1 cellular context compared by ENCODE assay signal in the genomic region with DNA sequence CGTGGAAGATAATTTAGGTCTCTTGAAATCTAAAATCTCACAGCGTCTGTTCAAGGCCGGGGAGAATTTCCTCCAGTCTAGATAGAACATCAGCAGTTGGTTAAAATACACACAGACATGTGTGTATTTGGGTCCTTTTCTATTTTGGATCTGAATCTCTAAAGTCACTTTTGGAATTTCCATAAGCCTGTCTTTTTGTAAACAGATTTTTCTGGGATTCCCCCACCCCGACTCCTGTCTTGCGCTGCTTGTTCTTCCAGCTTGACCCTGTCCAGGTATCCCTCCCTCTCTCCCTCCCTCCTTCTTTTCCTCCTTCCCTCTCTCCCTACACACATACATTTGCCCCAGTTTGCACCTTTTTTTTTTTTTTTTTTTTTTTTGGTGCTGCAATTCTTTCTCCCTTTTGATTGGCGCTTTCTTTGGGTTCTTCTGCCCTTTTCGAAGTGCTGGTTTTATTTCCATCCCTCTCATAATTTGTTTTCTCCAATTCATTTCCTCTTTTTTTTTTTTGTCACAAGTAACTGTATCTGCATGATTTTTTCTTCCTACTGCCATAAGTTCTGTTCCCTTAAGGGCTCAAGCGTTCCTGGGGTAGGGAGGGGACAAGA.
A peak's percentile ranks its signal among the peaks of the same experiment; 100 is the strongest.
TF ChIP-seq lines count a peak whose summit lies in the region.

No MANE protein-coding gene starts in this region.

TF ChIP-seq in K562, 482 proteins besides CTCF, POLR2A, EP300 and RAD21 (continued from another document):
- TF ChIP-seq, protein P1, sequence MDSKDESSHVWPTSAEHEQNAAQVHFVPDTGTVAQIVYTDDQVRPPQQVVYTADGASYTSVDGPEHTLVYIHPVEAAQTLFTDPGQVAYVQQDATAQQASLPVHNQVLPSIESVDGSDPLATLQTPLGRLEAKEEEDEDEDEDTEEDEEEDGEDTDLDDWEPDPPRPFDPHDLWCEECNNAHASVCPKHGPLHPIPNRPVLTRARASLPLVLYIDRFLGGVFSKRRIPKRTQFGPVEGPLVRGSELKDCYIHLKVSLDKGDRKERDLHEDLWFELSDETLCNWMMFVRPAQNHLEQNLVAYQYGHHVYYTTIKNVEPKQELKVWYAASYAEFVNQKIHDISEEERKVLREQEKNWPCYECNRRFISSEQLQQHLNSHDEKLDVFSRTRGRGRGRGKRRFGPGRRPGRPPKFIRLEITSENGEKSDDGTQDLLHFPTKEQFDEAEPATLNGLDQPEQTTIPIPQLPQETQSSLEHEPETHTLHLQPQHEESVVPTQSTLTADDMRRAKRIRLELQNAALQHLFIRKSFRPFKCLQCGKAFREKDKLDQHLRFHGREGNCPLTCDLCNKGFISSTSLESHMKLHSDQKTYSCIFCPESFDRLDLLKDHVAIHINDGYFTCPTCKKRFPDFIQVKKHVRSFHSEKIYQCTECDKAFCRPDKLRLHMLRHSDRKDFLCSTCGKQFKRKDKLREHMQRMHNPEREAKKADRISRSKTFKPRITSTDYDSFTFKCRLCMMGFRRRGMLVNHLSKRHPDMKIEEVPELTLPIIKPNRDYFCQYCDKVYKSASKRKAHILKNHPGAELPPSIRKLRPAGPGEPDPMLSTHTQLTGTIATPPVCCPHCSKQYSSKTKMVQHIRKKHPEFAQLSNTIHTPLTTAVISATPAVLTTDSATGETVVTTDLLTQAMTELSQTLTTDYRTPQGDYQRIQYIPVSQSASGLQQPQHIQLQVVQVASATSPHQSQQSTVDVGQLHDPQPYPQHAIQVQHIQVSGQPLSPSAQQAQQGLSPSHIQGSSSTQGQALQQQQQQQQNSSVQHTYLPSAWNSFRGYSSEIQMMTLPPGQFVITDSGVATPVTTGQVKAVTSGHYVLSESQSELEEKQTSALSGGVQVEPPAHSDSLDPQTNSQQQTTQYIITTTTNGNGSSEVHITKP (IDR thresholded peaks at IDR 0.05; ENCODE audit: partially characterized antibody): no peak
- TF ChIP-seq ELF4 (CRISPR knock-in tag; IDR thresholded peaks at IDR 0.05) (no peak), HNRNPL (IDR thresholded peaks at IDR 0.05; ENCODE audit: low read depth, low read length) (no peak), SMAD3 (CRISPR knock-in tag; conservative IDR thresholded peaks at IDR 0.05) (no peak), MAFK (IDR thresholded peaks at IDR 0.05; ENCODE audit: low read length) (no peak), KAT7 (CRISPR knock-in tag; IDR thresholded peaks at IDR 0.05; ENCODE audit: borderline replicate concordance) (0 out of 2 replicates have a peak, but pooled peaks have one; percentile 1), ZNF668 (CRISPR knock-in tag; IDR thresholded peaks at IDR 0.05) (no peak), SIRT6 (IDR thresholded peaks at IDR 0.05; ENCODE audit: low read depth, low read length) (no peak), LCOR (CRISPR knock-in tag; IDR thresholded peaks at IDR 0.05) (no peak), ETV5 (CRISPR knock-in tag; IDR thresholded peaks at IDR 0.05; ENCODE audit: low read depth) (no peak), FUS (optimal IDR thresholded peaks at IDR 0.05; ENCODE audit: low read depth, low read length) (no peak), SPI1 (IDR thresholded peaks at IDR 0.05; ENCODE audit: borderline replicate concordance, low read depth, low read length) (peak; percentile 43; the same call in 1 of the 2 replicates), MTA1 (IDR thresholded peaks at IDR 0.05; ENCODE audit: borderline replicate concordance) (no peak), IRF2 (CRISPR knock-in tag; IDR thresholded peaks at IDR 0.05) (no peak), GABPA (tag; conservative IDR thresholded peaks at IDR 0.05; ENCODE audit: low read depth) (0 out of 2 replicates have a peak, but pooled peaks have one; percentile 2), SMARCB1 (IDR thresholded peaks at IDR 0.05; ENCODE audit: insufficient read length, low read depth) (no peak), PHTF2 (CRISPR knock-in tag; IDR thresholded peaks at IDR 0.05) (no peak), POLR3A (IDR thresholded peaks at IDR 0.05; ENCODE audit: borderline replicate concordance, extremely low read depth, insufficient read depth, insufficient read length) (no peak), NCOA2 (IDR thresholded peaks at IDR 0.05; ENCODE audit: partially characterized antibody in 2 of 2) (no peak), BCL6 (CRISPR knock-in tag; IDR thresholded peaks at IDR 0.05) (no peak), SIN3A (IDR thresholded peaks at IDR 0.05; ENCODE audit: borderline replicate concordance in 2 of 2, control insufficient read depth in 1 of 2, low read depth in 2 of 2, low read length in 2 of 2) (no peak), SP2 (IDR thresholded peaks at IDR 0.05; ENCODE audit: extremely low read depth, low read depth, low read length, poor library complexity, severe bottlenecking) (no peak), NELFE (IDR thresholded peaks at IDR 0.05; ENCODE audit: insufficient read depth, insufficient read length) (no peak), PTBP1 (IDR thresholded peaks at IDR 0.05; ENCODE audit: low read depth, low read length) (no peak), FOXJ3 (CRISPR knock-in tag; IDR thresholded peaks at IDR 0.05) (no peak), RBFOX2 (IDR thresholded peaks at IDR 0.05; ENCODE audit: low read depth, low read length) (no peak), ZNF316 (IDR thresholded peaks at IDR 0.05) (no peak), ZSCAN29 (IDR thresholded peaks at IDR 0.05) (no peak), XRCC5 (IDR thresholded peaks at IDR 0.05; ENCODE audit: low read depth, low read length) (no peak), SAFB (IDR thresholded peaks at IDR 0.05; ENCODE audit: borderline replicate concordance, low read depth, low read length) (no peak), ZNF561 (CRISPR knock-in tag; conservative IDR thresholded peaks at IDR 0.05) (no peak), HNRNPUL1 (IDR thresholded peaks at IDR 0.05; ENCODE audit: low read length) (no peak), CBX5 (IDR thresholded peaks at IDR 0.05; ENCODE audit: borderline replicate concordance, low read depth) (no peak), ZNF512 (tag; IDR thresholded peaks at IDR 0.05) (peak; percentile 87), ZFP1 (CRISPR knock-in tag; IDR thresholded peaks at IDR 0.05) (no peak), ATF6 (CRISPR knock-in tag; IDR thresholded peaks at IDR 0.05) (no peak), ZNF146 (CRISPR knock-in tag; IDR thresholded peaks at IDR 0.05; ENCODE audit: unreplicated experiment) (no peak), MTA2 (IDR thresholded peaks at IDR 0.05; ENCODE audit: low read depth) (no peak), TCF7 (IDR thresholded peaks at IDR 0.05; ENCODE audit: borderline replicate concordance) (no peak), SMARCA4 (IDR thresholded peaks at IDR 0.05) (0 out of 2 replicates have a peak, but pooled peaks have one; percentile 7), DACH1 (IDR thresholded peaks at IDR 0.05; ENCODE audit: partially characterized antibody) (no peak)
- TF ChIP-seq, protein P2, sequence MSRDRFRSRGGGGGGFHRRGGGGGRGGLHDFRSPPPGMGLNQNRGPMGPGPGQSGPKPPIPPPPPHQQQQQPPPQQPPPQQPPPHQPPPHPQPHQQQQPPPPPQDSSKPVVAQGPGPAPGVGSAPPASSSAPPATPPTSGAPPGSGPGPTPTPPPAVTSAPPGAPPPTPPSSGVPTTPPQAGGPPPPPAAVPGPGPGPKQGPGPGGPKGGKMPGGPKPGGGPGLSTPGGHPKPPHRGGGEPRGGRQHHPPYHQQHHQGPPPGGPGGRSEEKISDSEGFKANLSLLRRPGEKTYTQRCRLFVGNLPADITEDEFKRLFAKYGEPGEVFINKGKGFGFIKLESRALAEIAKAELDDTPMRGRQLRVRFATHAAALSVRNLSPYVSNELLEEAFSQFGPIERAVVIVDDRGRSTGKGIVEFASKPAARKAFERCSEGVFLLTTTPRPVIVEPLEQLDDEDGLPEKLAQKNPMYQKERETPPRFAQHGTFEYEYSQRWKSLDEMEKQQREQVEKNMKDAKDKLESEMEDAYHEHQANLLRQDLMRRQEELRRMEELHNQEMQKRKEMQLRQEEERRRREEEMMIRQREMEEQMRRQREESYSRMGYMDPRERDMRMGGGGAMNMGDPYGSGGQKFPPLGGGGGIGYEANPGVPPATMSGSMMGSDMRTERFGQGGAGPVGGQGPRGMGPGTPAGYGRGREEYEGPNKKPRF (IDR thresholded peaks at IDR 0.05; ENCODE audit: low read depth, low read length): no peak
- TF ChIP-seq, protein P3, sequence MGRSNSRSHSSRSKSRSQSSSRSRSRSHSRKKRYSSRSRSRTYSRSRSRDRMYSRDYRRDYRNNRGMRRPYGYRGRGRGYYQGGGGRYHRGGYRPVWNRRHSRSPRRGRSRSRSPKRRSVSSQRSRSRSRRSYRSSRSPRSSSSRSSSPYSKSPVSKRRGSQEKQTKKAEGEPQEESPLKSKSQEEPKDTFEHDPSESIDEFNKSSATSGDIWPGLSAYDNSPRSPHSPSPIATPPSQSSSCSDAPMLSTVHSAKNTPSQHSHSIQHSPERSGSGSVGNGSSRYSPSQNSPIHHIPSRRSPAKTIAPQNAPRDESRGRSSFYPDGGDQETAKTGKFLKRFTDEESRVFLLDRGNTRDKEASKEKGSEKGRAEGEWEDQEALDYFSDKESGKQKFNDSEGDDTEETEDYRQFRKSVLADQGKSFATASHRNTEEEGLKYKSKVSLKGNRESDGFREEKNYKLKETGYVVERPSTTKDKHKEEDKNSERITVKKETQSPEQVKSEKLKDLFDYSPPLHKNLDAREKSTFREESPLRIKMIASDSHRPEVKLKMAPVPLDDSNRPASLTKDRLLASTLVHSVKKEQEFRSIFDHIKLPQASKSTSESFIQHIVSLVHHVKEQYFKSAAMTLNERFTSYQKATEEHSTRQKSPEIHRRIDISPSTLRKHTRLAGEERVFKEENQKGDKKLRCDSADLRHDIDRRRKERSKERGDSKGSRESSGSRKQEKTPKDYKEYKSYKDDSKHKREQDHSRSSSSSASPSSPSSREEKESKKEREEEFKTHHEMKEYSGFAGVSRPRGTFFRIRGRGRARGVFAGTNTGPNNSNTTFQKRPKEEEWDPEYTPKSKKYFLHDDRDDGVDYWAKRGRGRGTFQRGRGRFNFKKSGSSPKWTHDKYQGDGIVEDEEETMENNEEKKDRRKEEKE (IDR thresholded peaks at IDR 0.05; ENCODE audit: borderline replicate concordance in 1 of 2, control insufficient read depth in 1 of 2, low read depth in 2 of 2, low read length in 1 of 2): no peak
- TF ChIP-seq, protein P4, sequence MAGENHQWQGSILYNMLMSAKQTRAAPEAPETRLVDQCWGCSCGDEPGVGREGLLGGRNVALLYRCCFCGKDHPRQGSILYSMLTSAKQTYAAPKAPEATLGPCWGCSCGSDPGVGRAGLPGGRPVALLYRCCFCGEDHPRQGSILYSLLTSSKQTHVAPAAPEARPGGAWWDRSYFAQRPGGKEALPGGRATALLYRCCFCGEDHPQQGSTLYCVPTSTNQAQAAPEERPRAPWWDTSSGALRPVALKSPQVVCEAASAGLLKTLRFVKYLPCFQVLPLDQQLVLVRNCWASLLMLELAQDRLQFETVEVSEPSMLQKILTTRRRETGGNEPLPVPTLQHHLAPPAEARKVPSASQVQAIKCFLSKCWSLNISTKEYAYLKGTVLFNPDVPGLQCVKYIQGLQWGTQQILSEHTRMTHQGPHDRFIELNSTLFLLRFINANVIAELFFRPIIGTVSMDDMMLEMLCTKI (IDR thresholded peaks at IDR 0.05; ENCODE audit: partially characterized antibody): no peak
- TF ChIP-seq, protein P5, sequence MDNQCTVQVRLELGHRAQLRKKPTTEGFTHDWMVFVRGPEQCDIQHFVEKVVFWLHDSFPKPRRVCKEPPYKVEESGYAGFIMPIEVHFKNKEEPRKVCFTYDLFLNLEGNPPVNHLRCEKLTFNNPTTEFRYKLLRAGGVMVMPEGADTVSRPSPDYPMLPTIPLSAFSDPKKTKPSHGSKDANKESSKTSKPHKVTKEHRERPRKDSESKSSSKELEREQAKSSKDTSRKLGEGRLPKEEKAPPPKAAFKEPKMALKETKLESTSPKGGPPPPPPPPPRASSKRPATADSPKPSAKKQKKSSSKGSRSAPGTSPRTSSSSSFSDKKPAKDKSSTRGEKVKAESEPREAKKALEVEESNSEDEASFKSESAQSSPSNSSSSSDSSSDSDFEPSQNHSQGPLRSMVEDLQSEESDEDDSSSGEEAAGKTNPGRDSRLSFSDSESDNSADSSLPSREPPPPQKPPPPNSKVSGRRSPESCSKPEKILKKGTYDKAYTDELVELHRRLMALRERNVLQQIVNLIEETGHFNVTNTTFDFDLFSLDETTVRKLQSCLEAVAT (IDR thresholded peaks at IDR 0.05): no peak
